Comparison of ENCODE assay signal across 1 cellular context in genomic region chr1:100321098-100321493, GRCh38.
TF ChIP-seq lines count a peak whose summit lies in the region.

No MANE protein-coding gene starts in this region.

TF ChIP-seq in HepG2, 621 proteins besides CTCF, POLR2A, EP300 and RAD21 (continued from another document):
- TF ChIP-seq FOXP4 (CRISPR knock-in tag; IDR thresholded peaks at IDR 0.05): no peak
- 0 out of 2 replicates have a peak, but pooled peaks have one; percentile 4 for TF ChIP-seq BCL6 (CRISPR knock-in tag; IDR thresholded peaks at IDR 0.05)
- TF ChIP-seq MAF1 (CRISPR knock-in tag; IDR thresholded peaks at IDR 0.05; ENCODE audit: borderline replicate concordance): no peak
- peak; percentile 48; the same call in 1 of the 2 replicates for TF ChIP-seq CEBPB (IDR thresholded peaks at IDR 0.05; ENCODE audit: borderline replicate concordance, low read depth, low read length)
- no peak for TF ChIP-seq DZIP1 (CRISPR knock-in tag; IDR thresholded peaks at IDR 0.05)
- TF ChIP-seq ZNF101 (CRISPR knock-in tag; IDR thresholded peaks at IDR 0.05; ENCODE audit: borderline replicate concordance, low read depth): no peak
- TF ChIP-seq MLXIP (CRISPR knock-in tag; IDR thresholded peaks at IDR 0.05; ENCODE audit: borderline replicate concordance): no peak
- TF ChIP-seq SP2 (CRISPR knock-in tag; IDR thresholded peaks at IDR 0.05): no peak
- TF ChIP-seq POLR2AphosphoS5 (IDR thresholded peaks at IDR 0.05; ENCODE audit: low read depth, low read length): no peak
- TF ChIP-seq ZMYM2 (CRISPR knock-in tag; IDR thresholded peaks at IDR 0.05): peak; percentile 69; the same call in 1 of the 2 replicates
- no peak for TF ChIP-seq ZNF674 (CRISPR knock-in tag; IDR thresholded peaks at IDR 0.05; ENCODE audit: low read depth)
- TF ChIP-seq KDM1A (CRISPR knock-in tag; IDR thresholded peaks at IDR 0.05): 0 out of 2 replicates have a peak, but pooled peaks have one; percentile 23
- no peak for TF ChIP-seq ZBED4 (CRISPR knock-in tag; IDR thresholded peaks at IDR 0.05; ENCODE audit: borderline replicate concordance)
- no peak for TF ChIP-seq ESRRA (CRISPR knock-in tag; IDR thresholded peaks at IDR 0.05; ENCODE audit: low read depth)
- TF ChIP-seq TRIM24 (CRISPR knock-in tag; IDR thresholded peaks at IDR 0.05): peak; percentile 71; the same call in 1 of the 2 replicates
- no peak for TF ChIP-seq SUZ12 (IDR thresholded peaks at IDR 0.05; ENCODE audit: low read depth, low read length)
- no peak for TF ChIP-seq PITX1 (CRISPR knock-in tag; IDR thresholded peaks at IDR 0.05)
